In the genomic region with DNA sequence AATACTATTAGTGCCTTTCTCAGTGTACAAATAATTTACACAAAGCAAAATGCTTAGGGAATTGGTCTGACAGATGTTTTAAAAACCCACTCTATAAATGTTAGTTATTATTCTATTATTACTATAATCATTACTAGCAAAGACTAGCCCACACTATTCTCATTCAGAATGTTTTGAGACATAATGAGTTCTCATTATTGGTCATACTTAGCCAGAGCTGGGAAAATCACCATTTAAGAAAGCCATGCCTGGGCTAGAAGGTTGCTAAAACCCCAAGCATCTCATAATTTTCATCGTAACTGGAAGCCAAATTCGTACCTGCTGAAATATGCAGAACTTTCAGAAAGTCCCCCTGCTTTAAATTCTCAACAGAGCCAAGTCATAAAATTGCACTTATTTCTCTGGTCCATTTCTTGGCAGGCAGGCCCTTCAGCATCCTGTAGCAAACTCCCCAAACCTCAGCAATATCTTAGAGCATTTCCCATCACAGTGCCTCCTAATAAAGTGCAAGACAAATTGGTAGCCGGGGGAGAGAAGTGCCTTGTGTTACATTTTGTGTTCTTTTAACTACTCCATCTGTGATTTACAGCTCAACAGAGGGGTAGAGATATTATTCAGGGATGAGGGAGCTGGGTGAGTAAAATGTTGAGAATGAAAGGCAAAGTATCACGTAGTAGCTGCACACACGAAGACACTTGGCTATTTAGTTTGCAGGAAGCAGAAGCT, we compare ENCODE assay signal across 30 cellular contexts.
DNase-seq lines count a peak whose midpoint lies in the region; ATAC-seq and TF ChIP-seq lines count a peak whose summit lies in the region.
"Had no signal": no experiment of that assay in that cellular context is flagged by ENCODE, and none has a peak within 500 bp of the region (broad histone marks: within the 10 kb centered on the region; RNA-seq: fewer than 3 reads in every experiment).

No MANE protein-coding gene starts in this region.

- peaks cover 5% of the 10 kb centered on the region for H3K9me3 Mint-ChIP-seq in nephron progenitor cell
- no peaks in the 10 kb centered on the region for H3K9me3 Mint-ChIP-seq in activated CD4-positive, alpha-beta T cell treated with anti-CD3 and anti-CD28 coated beads, Interleukin-2, amount 10 ng/mL, durations not matched to agents 24 days and 14 days
- H3K9me3 Mint-ChIP-seq: CD8-positive, alpha-beta memory T cell; GM23338; T-cell; T-helper 2 cell treated with Interferon-gamma antibody and Interleukin-4, amounts not matched to agents 5 μg/mL and 100 μg/mL, for 36 hours had no signal

- WGBS in heart right ventricle, 2 donors: 83% methylated on average over 5 of the region's 5 CpGs

- peak overlapping the region; percentile 57 for H3K27ac Mint-ChIP-seq in nephron progenitor cell
- no peak overlapping the region for H3K27ac Mint-ChIP-seq in activated CD4-positive, alpha-beta T cell treated with anti-CD3 and anti-CD28 coated beads, Interleukin-2, amount 10 ng/mL, durations not matched to agents 24 days and 14 days
- H3K27ac Mint-ChIP-seq: B cell; CD14-positive monocyte; CD8-positive, alpha-beta memory T cell; GM23338; HFFc6; T-cell; T-helper 2 cell treated with Interferon-gamma antibody and Interleukin-4, amounts not matched to agents 5 μg/mL and 100 μg/mL, for 36 hours had no signal

- H3K4me1 Mint-ChIP-seq in nephron progenitor cell: peaks cover 48% of the 10 kb centered on the region
- no peaks in the 10 kb centered on the region for H3K4me1 Mint-ChIP-seq in activated CD4-positive, alpha-beta T cell treated with anti-CD3 and anti-CD28 coated beads, Interleukin-2, amount 10 ng/mL, durations not matched to agents 24 days and 14 days
- H3K4me1 Mint-ChIP-seq: B cell; CD14-positive monocyte; CD8-positive, alpha-beta memory T cell; T-cell had no signal

- no peak overlapping the region for H2AFZ ChIP-seq in OCI-LY3 (ENCODE audit: low read depth, low read length)
- H2AFZ ChIP-seq: GM23338 had no signal

- no peaks in the 10 kb centered on the region for H3K79me2 ChIP-seq in OCI-LY3 (ENCODE audit: low read length)

- DNase-seq in nephron progenitor cell: no peak
- no peak for DNase-seq in activated CD4-positive, alpha-beta T cell treated with anti-CD3 and anti-CD28 coated beads, Interleukin-2, amount 10 ng/mL, durations not matched to agents 24 days and 14 days
- no peak for DNase-seq in heart right ventricle
- DNase-seq: CD8-positive, alpha-beta memory T cell; DMS 273 treated with DMSO at 0.1 percent for 48 hours; DMS79; EL; GF-D8; HFFc6; NCI-H1092 treated with DMSO at 0.1 percent for 48 hours; NCI-H1436 treated with DMSO at 0.1 percent for 48 hours; NCI-H187 treated with DMSO at 0.1 percent for 48 hours; NCI-H2171 treated with DMSO at 0.1 percent for 48 hours; NCI-H345; NCI-H510A treated with DMSO at 0.1 percent for 48 hours; NCI-H774; PC-3; T-cell had no signal

- TF ChIP-seq CTCF in OCI-LY3 (IDR thresholded peaks at IDR 0.05; ENCODE audit: low read depth, low read length) (no peak), nephron progenitor cell (IDR thresholded peaks at IDR 0.05) (no peak), heart right ventricle (IDR thresholded peaks at IDR 0.05) (no peak)

- H3K36me3 ChIP-seq in OCI-LY3 (replicated peaks; ENCODE audit: low read depth, low read length) (no peaks in the 10 kb centered on the region), heart right ventricle (no peaks in the 10 kb centered on the region)
- H3K36me3 ChIP-seq: HAP-1, SJSA1 had no signal

- peaks cover 23% of the 10 kb centered on the region; the same call in 1 of the 2 replicates for H3K4me1 ChIP-seq in OCI-LY3 (ENCODE audit: low read length)
- H3K4me1 ChIP-seq in heart right ventricle: no peaks in the 10 kb centered on the region
- H3K4me1 ChIP-seq: HAP-1, SJSA1 had no signal

- H3K4me3 ChIP-seq in OCI-LY3 (ENCODE audit: low read length) (no peak overlapping the region; the same call in 1 of the 2 replicates), heart right ventricle (no peak overlapping the region)
- H3K4me3 ChIP-seq: GM23338, HAP-1, SJSA1 had no signal

- peak overlapping the region; percentile 27 for H3K4me2 ChIP-seq in OCI-LY3 (ENCODE audit: low read length)
- H3K4me2 ChIP-seq: GM23338 had no signal

- H3K27me3 ChIP-seq in OCI-LY3 (ENCODE audit: low read depth, low read length): peaks cover 14% of the 10 kb centered on the region
- no peaks in the 10 kb centered on the region for H3K27me3 ChIP-seq in heart right ventricle
- H3K27me3 ChIP-seq: SJSA1 had no signal

- no peaks in the 10 kb centered on the region for H4K20me1 ChIP-seq in OCI-LY3 (ENCODE audit: insufficient read depth, low read length)

- H3K9ac ChIP-seq in OCI-LY3 (ENCODE audit: low read length): no peak overlapping the region

- ATAC-seq in GM21619 (IDR thresholded peaks at IDR 0.05; ENCODE audit: unreplicated experiment): peak; percentile 64
- peak; percentile 61 for ATAC-seq in HG02852 (IDR thresholded peaks at IDR 0.05; ENCODE audit: unreplicated experiment)
- no peak for ATAC-seq in GM19455 (IDR thresholded peaks at IDR 0.05; ENCODE audit: unreplicated experiment)
- ATAC-seq in heart right ventricle: no peak
- ATAC-seq: GM23338, PC-3, Right ventricle myocardium inferior, T-cell had no signal

- H3K27ac ChIP-seq in OCI-LY3 (ENCODE audit: low read length) (peak overlapping the region; percentile 84), heart right ventricle (no peak overlapping the region)
- H3K27ac ChIP-seq: HL-60, SJSA1 had no signal

- no peaks in the 10 kb centered on the region for H3K36me3 Mint-ChIP-seq in nephron progenitor cell (ENCODE audit: low read depth)
- no peaks in the 10 kb centered on the region for H3K36me3 Mint-ChIP-seq in activated CD4-positive, alpha-beta T cell treated with anti-CD3 and anti-CD28 coated beads, Interleukin-2, amount 10 ng/mL, durations not matched to agents 24 days and 14 days (ENCODE audit: low read depth)
- H3K36me3 Mint-ChIP-seq: CD14-positive monocyte; CD8-positive, alpha-beta memory T cell; T-cell had no signal

- H3K4me3 Mint-ChIP-seq in nephron progenitor cell: no peak overlapping the region
- no peak overlapping the region for H3K4me3 Mint-ChIP-seq in activated CD4-positive, alpha-beta T cell treated with anti-CD3 and anti-CD28 coated beads, Interleukin-2, amount 10 ng/mL, durations not matched to agents 24 days and 14 days
- H3K4me3 Mint-ChIP-seq: B cell; CD14-positive monocyte; CD8-positive, alpha-beta memory T cell; GM23338; HFFc6; T-cell; T-helper 2 cell treated with Interferon-gamma antibody and Interleukin-4, amounts not matched to agents 5 μg/mL and 100 μg/mL, for 36 hours had no signal

- peaks cover 7% of the 10 kb centered on the region for H3K27me3 Mint-ChIP-seq in nephron progenitor cell (ENCODE audit: low read depth, poor library complexity)
- H3K27me3 Mint-ChIP-seq in activated CD4-positive, alpha-beta T cell treated with anti-CD3 and anti-CD28 coated beads, Interleukin-2, amount 10 ng/mL, durations not matched to agents 24 days and 14 days: peaks cover 1% of the 10 kb centered on the region

- H3K9me3 ChIP-seq in OCI-LY3 (ENCODE audit: insufficient read depth, low read length) (no peaks in the 10 kb centered on the region), heart right ventricle (no peaks in the 10 kb centered on the region)
- H3K9me3 ChIP-seq: HAP-1, SJSA1 had no signal

- intact Hi-C loops in activated CD4-positive, alpha-beta T cell treated with anti-CD3 and anti-CD28 coated beads, Interleukin-2, amount 10 ng/mL, durations not matched to agents 24 days and 14 days (cut with micrococcal nuclease): no loop called here
- intact Hi-C loops in heart right ventricle (cut with DNase I): no loop called here

Comparison
In these comparisons a context has a peak if more than half of its experiments do, and no peak if none do; other contexts are left out.
1. ATAC-seq: peak in GM21619 (single experiment) and HG02852 (single experiment); none in GM19455 (single experiment) and heart right ventricle (0 of 8).